ENCODE assay signal across 8 cellular contexts in the genomic region with DNA sequence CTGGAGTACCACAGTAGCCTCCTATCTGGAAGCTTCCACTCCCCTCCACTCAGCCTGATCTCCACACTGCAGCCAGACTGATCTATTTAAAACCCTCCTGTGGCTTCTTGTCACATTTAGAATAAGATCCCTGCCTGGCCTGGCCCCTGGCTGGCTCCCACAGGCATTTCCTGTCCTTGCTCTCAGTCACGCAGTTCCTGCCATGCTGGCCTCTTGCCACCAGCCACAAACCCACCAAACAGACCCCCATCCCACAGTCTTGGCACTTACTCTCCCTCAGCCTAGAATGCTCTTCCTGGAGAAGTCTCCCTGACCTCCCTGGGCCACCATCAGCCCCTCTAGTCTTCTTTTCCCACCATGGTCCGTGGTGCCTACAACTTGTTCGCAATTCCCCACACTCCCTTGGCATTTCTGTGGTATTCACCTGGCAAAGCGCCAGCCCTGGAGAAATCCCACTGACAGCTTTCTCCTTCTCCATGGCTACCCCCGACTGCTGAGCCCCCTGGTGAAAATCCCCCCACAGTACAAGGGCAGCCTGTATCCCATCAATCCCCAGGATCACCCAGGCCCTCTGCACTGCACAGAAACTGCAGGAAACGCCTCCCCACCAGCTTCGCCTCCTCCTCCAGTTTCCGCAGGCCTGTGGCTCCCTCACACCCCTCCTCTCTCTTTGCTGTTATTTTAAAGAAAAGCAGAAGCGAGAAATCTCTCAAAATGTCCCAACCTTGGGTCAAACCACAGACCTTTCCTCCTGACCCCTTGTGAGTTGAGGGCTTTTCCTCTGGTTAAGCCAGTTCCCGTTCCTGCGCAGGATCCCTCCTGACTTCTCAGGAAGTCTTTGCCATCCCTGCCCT.
DNase-seq lines count a peak whose midpoint lies in the region; ATAC-seq and TF ChIP-seq lines count a peak whose summit lies in the region.

No MANE protein-coding gene starts in this region.

- no peak overlapping the region for H3K9ac ChIP-seq in mesenchymal stem cell (ENCODE audit: low read length)

- H2BK120ac ChIP-seq in mesenchymal stem cell (ENCODE audit: low read depth, low read length): peak overlapping the region; percentile 71

- H3K27me3 Mint-ChIP-seq in activated T-helper 2 cell treated with anti-CD3 and anti-CD28 coated beads, Interferon-gamma antibody, Interleukin-2, Interleukin-4, amounts not matched to agents 10 μg/mL and 5 μg/mL and 100 μg/mL, durations not matched to agents 14 hours and 24 hours and 36 hours (ENCODE audit: low read depth): peaks cover 25% of the 10 kb centered on the region
- H3K27me3 Mint-ChIP-seq in glutamatergic neuron (ENCODE audit: unreplicated experiment): peaks cover 6% of the 10 kb centered on the region

- H4K91ac ChIP-seq in mesenchymal stem cell (ENCODE audit: low read length): peak overlapping the region; percentile 72

- peak; percentile 79 for ATAC-seq in GM21447 (IDR thresholded peaks at IDR 0.05; ENCODE audit: unreplicated experiment)

- 13% methylated on average over 11 of the region's 11 CpGs for WGBS in mesenchymal stem cell

- H3K4me1 ChIP-seq in mesenchymal stem cell (ENCODE audit: control insufficient read depth, insufficient read depth, low read depth, low read length): peaks cover 39% of the 10 kb centered on the region

- H3K4ac ChIP-seq in mesenchymal stem cell (ENCODE audit: low read depth in 1 of 2, low read length in 2 of 2): peak overlapping the region in 1 of 2 experiments; percentile 24

- intact Hi-C loops in activated T-helper 2 cell treated with anti-CD3 and anti-CD28 coated beads, Interferon-gamma antibody, Interleukin-2, Interleukin-4, amounts not matched to agents 10 μg/mL and 5 μg/mL and 100 μg/mL, durations not matched to agents 14 hours and 24 hours and 36 hours (cut with micrococcal nuclease): no loop called here

- peak overlapping the region; percentile 69 for H2BK5ac ChIP-seq in mesenchymal stem cell (ENCODE audit: low read depth, low read length, poor library complexity, severe bottlenecking)

- H3K27ac ChIP-seq in HL-60 (replicated peaks) (peak overlapping the region; percentile 40), mesenchymal stem cell (ENCODE audit: low read length, poor library complexity, severe bottlenecking) (peak overlapping the region; percentile 80)

- H3K18ac ChIP-seq in mesenchymal stem cell (ENCODE audit: low read depth in 1 of 2, low read length in 2 of 2): peak overlapping the region; percentile 67 to 92

- H3K4me3 ChIP-seq in HL-60 (replicated peaks; ENCODE audit: insufficient read depth, low read length) (peak overlapping the region; percentile 14), mesenchymal stem cell (ENCODE audit: insufficient read depth in 1 of 2, low read depth in 1 of 2, low read length in 2 of 2) (no peak overlapping the region)

- no peak overlapping the region for H3K14ac ChIP-seq in mesenchymal stem cell (ENCODE audit: low read length in 2 of 2)

- no peaks in the 10 kb centered on the region for H3K9me3 ChIP-seq in mesenchymal stem cell (ENCODE audit: control insufficient read depth, low read length)

- H3K27ac Mint-ChIP-seq in activated T-helper 2 cell treated with anti-CD3 and anti-CD28 coated beads, Interferon-gamma antibody, Interleukin-2, Interleukin-4, amounts not matched to agents 10 μg/mL and 5 μg/mL and 100 μg/mL, durations not matched to agents 14 hours and 24 hours and 36 hours: peak overlapping the region; percentile 4
- no peak overlapping the region for H3K27ac Mint-ChIP-seq in glutamatergic neuron (ENCODE audit: unreplicated experiment)

- H2AFZ ChIP-seq in mesenchymal stem cell (ENCODE audit: low read depth, low read length): no peak overlapping the region

- no peak overlapping the region for H3K23ac ChIP-seq in mesenchymal stem cell (ENCODE audit: low read length in 2 of 2)

- peak overlapping the region; percentile 0 for H2BK15ac ChIP-seq in mesenchymal stem cell (ENCODE audit: low read depth, poor library complexity, severe bottlenecking)

- no peaks in the 10 kb centered on the region for H3K36me3 Mint-ChIP-seq in activated T-helper 2 cell treated with anti-CD3 and anti-CD28 coated beads, Interferon-gamma antibody, Interleukin-2, Interleukin-4, amounts not matched to agents 10 μg/mL and 5 μg/mL and 100 μg/mL, durations not matched to agents 14 hours and 24 hours and 36 hours (ENCODE audit: low read depth)
- H3K36me3 Mint-ChIP-seq in glutamatergic neuron (ENCODE audit: unreplicated experiment): peaks cover 5% of the 10 kb centered on the region

- no peak overlapping the region for H2AK5ac ChIP-seq in mesenchymal stem cell (ENCODE audit: low read length, severe bottlenecking)

- H3K4me2 ChIP-seq in mesenchymal stem cell (ENCODE audit: low read length, poor library complexity, severe bottlenecking): no peak overlapping the region

- no peak for TF ChIP-seq CTCF in HL-60 (IDR thresholded peaks at IDR 0.05; ENCODE audit: insufficient read depth, low read length)
- TF ChIP-seq CTCF in glutamatergic neuron (IDR thresholded peaks at IDR 0.05; ENCODE audit: partially characterized antibody, unreplicated experiment): no peak

- H4K8ac ChIP-seq in mesenchymal stem cell (ENCODE audit: low read length): peak overlapping the region; percentile 55

- no peak overlapping the region for H3K4me3 Mint-ChIP-seq in activated T-helper 2 cell treated with anti-CD3 and anti-CD28 coated beads, Interferon-gamma antibody, Interleukin-2, Interleukin-4, amounts not matched to agents 10 μg/mL and 5 μg/mL and 100 μg/mL, durations not matched to agents 14 hours and 24 hours and 36 hours (ENCODE audit: low read depth)
- no peak overlapping the region for H3K4me3 Mint-ChIP-seq in glutamatergic neuron (ENCODE audit: unreplicated experiment)

- H3K9me3 Mint-ChIP-seq in activated T-helper 2 cell treated with anti-CD3 and anti-CD28 coated beads, Interferon-gamma antibody, Interleukin-2, Interleukin-4, amounts not matched to agents 10 μg/mL and 5 μg/mL and 100 μg/mL, durations not matched to agents 14 hours and 24 hours and 36 hours: no peaks in the 10 kb centered on the region
- H3K9me3 Mint-ChIP-seq in glutamatergic neuron (ENCODE audit: unreplicated experiment): peaks cover 6% of the 10 kb centered on the region

- H3K79me1 ChIP-seq in mesenchymal stem cell (replicated peaks; ENCODE audit: low read length, poor library complexity, severe bottlenecking): no peaks in the 10 kb centered on the region

- peaks cover 8% of the 10 kb centered on the region for H3K27me3 ChIP-seq in HL-60 (ENCODE audit: insufficient read depth, poor library complexity, severe bottlenecking)
- peaks cover 0 to 9% of the 10 kb centered on the region in 2 experiments for H3K27me3 ChIP-seq in mesenchymal stem cell (ENCODE audit: control insufficient read depth in 1 of 2, insufficient read depth in 1 of 2, low read length in 2 of 2)

- DNase-seq in GDM1 (lab: John Stamatoyannopoulos, UW): peak; percentile 89
- peak; percentile 84 to 93 for DNase-seq in HL-60 (ENCODE audit: low read depth in 1 of 2, low spot score in 1 of 2)
- DNase-seq in activated T-helper 2 cell treated with anti-CD3 and anti-CD28 coated beads, Interferon-gamma antibody, Interleukin-2, Interleukin-4, amounts not matched to agents 10 μg/mL and 5 μg/mL and 100 μg/mL, durations not matched to agents 14 hours and 24 hours and 36 hours (ENCODE audit: low spot score): no peak
- DNase-seq in mesenchymal stem cell: peak; percentile 88
- no peak for DNase-seq in HuH-7 (ENCODE audit: low spot score)
- DNase-seq in glutamatergic neuron: no peak
- no peak for DNase-seq in effector CD4-positive, alpha-beta T cell

- H3K4me1 Mint-ChIP-seq in activated T-helper 2 cell treated with anti-CD3 and anti-CD28 coated beads, Interferon-gamma antibody, Interleukin-2, Interleukin-4, amounts not matched to agents 10 μg/mL and 5 μg/mL and 100 μg/mL, durations not matched to agents 14 hours and 24 hours and 36 hours (ENCODE audit: low read depth): peaks cover 21% of the 10 kb centered on the region
- H3K4me1 Mint-ChIP-seq in glutamatergic neuron (ENCODE audit: low read depth, unreplicated experiment): no peaks in the 10 kb centered on the region

- no peaks in the 10 kb centered on the region for H3K36me3 ChIP-seq in mesenchymal stem cell (ENCODE audit: control insufficient read depth in 1 of 2, insufficient read depth in 2 of 2, low read depth in 1 of 2, low read length in 2 of 2)

- H2BK12ac ChIP-seq in mesenchymal stem cell (ENCODE audit: low read length in 2 of 2): peak overlapping the region in 1 of 2 experiments; percentile 69

Comparison
In these comparisons a context has a peak if more than half of its experiments do, and no peak if none do; other contexts are left out.
1. DNase-seq: peak in GDM1 (single experiment), HL-60 (2 of 2) and mesenchymal stem cell (single experiment); none in activated T-helper 2 cell treated with anti-CD3 and anti-CD28 coated beads, Interferon-gamma antibody, Interleukin-2, Interleukin-4, amounts not matched to agents 10 μg/mL and 5 μg/mL and 100 μg/mL, durations not matched to agents 14 hours and 24 hours and 36 hours (single experiment), HuH-7 (single experiment), glutamatergic neuron (single experiment) and effector CD4-positive, alpha-beta T cell (single experiment).